In genomic region chr16:2250652-2251280, GRCh38 we compare ENCODE assay signal across 6 cellular contexts. TPM values are rescaled to one million over a fixed set of nuclear protein-coding genes. Genes with fewer than 3 reads are reported as not detected.
DNase-seq lines count a peak whose midpoint lies in the region; ATAC-seq and TF ChIP-seq lines count a peak whose summit lies in the region.

No MANE protein-coding gene starts in this region.

- no peak for ATAC-seq in GM18519 (IDR thresholded peaks at IDR 0.05; ENCODE audit: low FRiP score, unreplicated experiment)

- no peaks in the 10 kb centered on the region for H3K27me3 Mint-ChIP-seq in activated CD4-positive, alpha-beta memory T cell treated with anti-CD3 and anti-CD28 coated beads, Interleukin-2, amount 10 ng/mL, durations not matched to agents 7 days and 5 days

- H3K4me1 ChIP-seq in iPS-20b (ENCODE audit: insufficient read depth, low read length) (peaks cover 8% of the 10 kb centered on the region), thyroid gland (peaks cover 10 to 33% of the 10 kb centered on the region in 2 donors)

- TF ChIP-seq CTCF in thyroid gland (IDR thresholded peaks at IDR 0.05) = no peak

- peak; percentile 55 for DNase-seq in HT1080 (ENCODE audit: low read depth)
- DNase-seq in activated CD4-positive, alpha-beta memory T cell treated with anti-CD3 and anti-CD28 coated beads, Interleukin-2, amount 10 ng/mL, durations not matched to agents 7 days and 5 days = peak; percentile 54
- peak; percentile 39 to 45 for DNase-seq in thyroid gland
- DNase-seq in NCI-H2029 treated with DMSO at 0.1 percent for 48 hours (lab: John Stamatoyannopoulos, UW) = no peak

- H3K27me3 ChIP-seq in iPS-20b (ENCODE audit: insufficient read depth, low read length) = no peaks in the 10 kb centered on the region
- no peaks in the 10 kb centered on the region for H3K27me3 ChIP-seq in thyroid gland

- 3 to 5% methylated on average over 33 of the region's 33 CpGs for WGBS in thyroid gland, 2 donors

- CTCF ChIA-PET in activated CD4-positive, alpha-beta memory T cell treated with anti-CD3 and anti-CD28 coated beads, Interleukin-2, amount 10 ng/mL, durations not matched to agents 7 days and 5 days (lab: Charles Lee) = interaction anchor here (0.6 to 2.7 kb wide), 12 partner anchors 10 to 270 kb away, joined by 3 to 15 read pairs (median 4); partner anchors contain the start of genes AMDHD2, PGP, TBC1D24 and TEDC2

- peak overlapping the region; percentile 92 for H3K27ac Mint-ChIP-seq in activated CD4-positive, alpha-beta memory T cell treated with anti-CD3 and anti-CD28 coated beads, Interleukin-2, amount 10 ng/mL, durations not matched to agents 7 days and 5 days

- peaks cover 20% of the 10 kb centered on the region for H3K4me1 Mint-ChIP-seq in activated CD4-positive, alpha-beta memory T cell treated with anti-CD3 and anti-CD28 coated beads, Interleukin-2, amount 10 ng/mL, durations not matched to agents 7 days and 5 days

- H3K36me3 ChIP-seq in iPS-20b (ENCODE audit: insufficient read depth, low read depth, low read length) (peaks cover 58% of the 10 kb centered on the region), thyroid gland (peaks cover 34 to 40% of the 10 kb centered on the region in 2 donors)

- H3K9ac ChIP-seq in iPS-20b (ENCODE audit: low read depth, low read length) = peak overlapping the region; percentile 93

- H3K9me3 ChIP-seq in iPS-20b (ENCODE audit: insufficient read depth, low read depth, low read length) (no peaks in the 10 kb centered on the region), thyroid gland (no peaks in the 10 kb centered on the region)

- peaks cover 25% of the 10 kb centered on the region for H3K36me3 Mint-ChIP-seq in activated CD4-positive, alpha-beta memory T cell treated with anti-CD3 and anti-CD28 coated beads, Interleukin-2, amount 10 ng/mL, durations not matched to agents 7 days and 5 days (ENCODE audit: low read depth)

- intact Hi-C loops in thyroid gland (cut with DNase I) = no loop called here

- POLR2A ChIA-PET in activated CD4-positive, alpha-beta memory T cell treated with anti-CD3 and anti-CD28 coated beads, Interleukin-2, amount 10 ng/mL, durations not matched to agents 7 days and 5 days (lab: Charles Lee) = interaction anchor here (0.6 to 5.4 kb wide), 18 partner anchors 9 to 906 kb away, joined by 3 to 43 read pairs (median 6); partner anchors contain the start of genes ATP6V0C, DNASE1L2, FAHD1 and HAGH

- H3K4me3 ChIP-seq in iPS-20b (ENCODE audit: low read length) (peak overlapping the region; percentile 91), thyroid gland (replicated peaks in 1 of 3) (peak overlapping the region; percentile 15 to 68 (median 23))

- H3K9me3 Mint-ChIP-seq in activated CD4-positive, alpha-beta memory T cell treated with anti-CD3 and anti-CD28 coated beads, Interleukin-2, amount 10 ng/mL, durations not matched to agents 7 days and 5 days = no peaks in the 10 kb centered on the region

- no peak for TF ChIP-seq POLR2A in thyroid gland (IDR thresholded peaks at IDR 0.05)

- H3K4me3 Mint-ChIP-seq in activated CD4-positive, alpha-beta memory T cell treated with anti-CD3 and anti-CD28 coated beads, Interleukin-2, amount 10 ng/mL, durations not matched to agents 7 days and 5 days = peak overlapping the region; percentile 90

- peak overlapping the region; percentile 53 for H3K27ac ChIP-seq in iPS-20b (ENCODE audit: low read length)
- H3K27ac ChIP-seq in thyroid gland = peak overlapping the region; percentile 67 to 83 (median 81)

RNA-seq across cellular contexts. Expression of gene ECI1, which starts 0.6 kb away (rescaled TPM):
- total RNA-seq in HT1080 (2014; rRNA removed; shearing (Covaris generic)) = 32.5 and 40.0 TPM in 2 replicates
- polyA plus RNA-seq in HT1080 (2015; cell fraction: cytosol; rRNA removed) = 47.8 and 66.6 TPM in 2 replicates
- polyA plus RNA-seq in HT1080 (2015; cell fraction: nucleus; rRNA removed) = 59.7 and 62.5 TPM in 2 replicates
- total RNA-seq in activated CD4-positive, alpha-beta memory T cell treated with anti-CD3 and anti-CD28 coated beads, Interleukin-2, amount 10 ng/mL, durations not matched to agents 7 days and 5 days = 10 to 100 TPM; 43.0 to 44.8 TPM
- 100 to 1,000 TPM; 104 to 208 (median 169) TPM for total RNA-seq in thyroid gland

RNA-seq across cellular contexts. Expression of gene DNASE1L2, which starts 14.5 kb away (rescaled TPM):
- 2.1 and 3.7 TPM in 2 replicates for total RNA-seq in HT1080 (2014; rRNA removed; shearing (Covaris generic))
- 0.16 and 0.32 TPM in 2 replicates for polyA plus RNA-seq in HT1080 (2015; cell fraction: cytosol; rRNA removed)
- polyA plus RNA-seq in HT1080 (2015; cell fraction: nucleus; rRNA removed) = 5.7 and 6.8 TPM in 2 replicates
- 1 to 10 TPM; 2.0 to 2.3 TPM for total RNA-seq in activated CD4-positive, alpha-beta memory T cell treated with anti-CD3 and anti-CD28 coated beads, Interleukin-2, amount 10 ng/mL, durations not matched to agents 7 days and 5 days
- 1 to 10 TPM in 3 of 4 donors, under 1 TPM in 1; 0.88 to 4.5 (median 1.4) TPM for total RNA-seq in thyroid gland

RNA-seq across cellular contexts. Expression of gene RNPS1, which starts 17.2 kb away (rescaled TPM):
- 249 and 290 TPM in 2 replicates for total RNA-seq in HT1080 (2014; rRNA removed; shearing (Covaris generic))
- polyA plus RNA-seq in HT1080 (2015; cell fraction: cytosol; rRNA removed) = 337 and 357 TPM in 2 replicates
- 288 and 334 TPM in 2 replicates for polyA plus RNA-seq in HT1080 (2015; cell fraction: nucleus; rRNA removed)
- 100 to 1,000 TPM; 218 to 222 TPM for total RNA-seq in activated CD4-positive, alpha-beta memory T cell treated with anti-CD3 and anti-CD28 coated beads, Interleukin-2, amount 10 ng/mL, durations not matched to agents 7 days and 5 days
- total RNA-seq in thyroid gland = 100 to 1,000 TPM; 127 to 158 (median 141) TPM

RNA-seq across cellular contexts. Expression of gene E4F1, which starts 27.4 kb away (rescaled TPM):
- 37.4 and 41.2 TPM in 2 replicates for total RNA-seq in HT1080 (2014; rRNA removed; shearing (Covaris generic))
- 14.7 and 16.2 TPM in 2 replicates for polyA plus RNA-seq in HT1080 (2015; cell fraction: cytosol; rRNA removed)
- 78.3 and 78.5 TPM in 2 replicates for polyA plus RNA-seq in HT1080 (2015; cell fraction: nucleus; rRNA removed)
- 10 to 100 TPM; 26.3 to 29.4 TPM for total RNA-seq in activated CD4-positive, alpha-beta memory T cell treated with anti-CD3 and anti-CD28 coated beads, Interleukin-2, amount 10 ng/mL, durations not matched to agents 7 days and 5 days
- total RNA-seq in thyroid gland = 10 to 100 TPM; 35.3 to 55.7 (median 41.3) TPM

RNA-seq across cellular contexts. Expression of gene PGP, which starts 36.1 kb away (rescaled TPM):
- total RNA-seq in HT1080 (2014; rRNA removed; shearing (Covaris generic)) = 40.0 and 50.1 TPM in 2 replicates
- 15.6 and 20.8 TPM in 2 replicates for polyA plus RNA-seq in HT1080 (2015; cell fraction: cytosol; rRNA removed)
- polyA plus RNA-seq in HT1080 (2015; cell fraction: nucleus; rRNA removed) = 29.6 and 33.8 TPM in 2 replicates
- total RNA-seq in activated CD4-positive, alpha-beta memory T cell treated with anti-CD3 and anti-CD28 coated beads, Interleukin-2, amount 10 ng/mL, durations not matched to agents 7 days and 5 days = 10 to 100 TPM; 17.9 to 19.2 TPM
- 10 to 100 TPM; 13.4 to 44.0 (median 28.8) TPM for total RNA-seq in thyroid gland
